In the genomic region with DNA sequence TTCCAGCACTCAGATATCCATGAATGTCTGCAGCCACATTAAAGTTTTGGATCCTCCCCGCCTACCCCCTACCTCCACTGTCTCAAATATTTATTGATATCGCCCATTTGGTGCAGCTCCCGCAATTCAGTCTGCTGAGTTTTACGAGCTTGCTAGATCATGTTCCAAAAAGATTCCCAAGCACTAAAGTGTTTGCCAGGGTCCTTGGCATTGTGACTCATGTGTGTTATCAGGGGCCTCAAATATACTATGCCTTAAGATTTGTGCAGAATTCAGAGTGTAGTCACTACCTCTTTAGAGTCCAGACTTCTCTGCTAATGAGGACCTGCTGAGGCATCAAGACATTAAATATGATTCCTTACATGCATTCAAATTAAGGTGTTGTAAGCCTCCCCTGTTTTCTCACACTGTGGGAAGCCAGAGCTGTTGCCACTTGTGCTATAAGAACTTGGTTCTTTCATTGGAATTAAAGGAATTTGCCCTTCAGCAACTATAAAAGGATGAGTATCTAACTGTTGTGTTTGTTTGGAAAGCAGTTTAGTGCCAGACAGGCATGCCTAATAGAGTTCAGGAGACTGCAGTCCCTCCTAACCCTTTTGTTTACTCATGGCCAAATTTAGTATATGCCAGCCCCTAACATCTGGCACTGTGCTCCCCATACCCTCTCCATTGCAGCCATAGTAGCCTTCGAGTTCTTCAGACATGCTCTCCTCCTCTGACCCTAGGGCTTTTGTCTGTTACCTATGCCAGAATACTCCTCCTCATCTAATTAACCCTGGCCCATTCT, we compare ENCODE assay signal across 1 cellular context.
TF ChIP-seq lines count a peak whose summit lies in the region.

No MANE protein-coding gene starts in this region.

TF ChIP-seq in HEK293, 187 proteins besides CTCF, POLR2A, EP300 and RAD21 (continued from another document and continues in another):
- TF ChIP-seq, protein P1, sequence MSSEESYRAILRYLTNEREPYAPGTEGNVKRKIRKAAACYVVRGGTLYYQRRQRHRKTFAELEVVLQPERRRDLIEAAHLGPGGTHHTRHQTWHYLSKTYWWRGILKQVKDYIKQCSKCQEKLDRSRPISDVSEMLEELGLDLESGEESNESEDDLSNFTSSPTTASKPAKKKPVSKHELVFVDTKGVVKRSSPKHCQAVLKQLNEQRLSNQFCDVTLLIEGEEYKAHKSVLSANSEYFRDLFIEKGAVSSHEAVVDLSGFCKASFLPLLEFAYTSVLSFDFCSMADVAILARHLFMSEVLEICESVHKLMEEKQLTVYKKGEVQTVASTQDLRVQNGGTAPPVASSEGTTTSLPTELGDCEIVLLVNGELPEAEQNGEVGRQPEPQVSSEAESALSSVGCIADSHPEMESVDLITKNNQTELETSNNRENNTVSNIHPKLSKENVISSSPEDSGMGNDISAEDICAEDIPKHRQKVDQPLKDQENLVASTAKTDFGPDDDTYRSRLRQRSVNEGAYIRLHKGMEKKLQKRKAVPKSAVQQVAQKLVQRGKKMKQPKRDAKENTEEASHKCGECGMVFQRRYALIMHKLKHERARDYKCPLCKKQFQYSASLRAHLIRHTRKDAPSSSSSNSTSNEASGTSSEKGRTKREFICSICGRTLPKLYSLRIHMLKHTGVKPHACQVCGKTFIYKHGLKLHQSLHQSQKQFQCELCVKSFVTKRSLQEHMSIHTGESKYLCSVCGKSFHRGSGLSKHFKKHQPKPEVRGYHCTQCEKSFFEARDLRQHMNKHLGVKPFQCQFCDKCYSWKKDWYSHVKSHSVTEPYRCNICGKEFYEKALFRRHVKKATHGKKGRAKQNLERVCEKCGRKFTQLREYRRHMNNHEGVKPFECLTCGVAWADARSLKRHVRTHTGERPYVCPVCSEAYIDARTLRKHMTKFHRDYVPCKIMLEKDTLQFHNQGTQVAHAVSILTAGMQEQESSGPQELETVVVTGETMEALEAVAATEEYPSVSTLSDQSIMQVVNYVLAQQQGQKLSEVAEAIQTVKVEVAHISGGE (tag by site-specific recombination; conservative IDR thresholded peaks at IDR 0.05; ENCODE audit: low read depth): no peak
- TF ChIP-seq OVOL3 (tag by site-specific recombination; IDR thresholded peaks at IDR 0.05) (peak; percentile 76; the same call in 1 of the 2 replicates), ZNF561 (tag by site-specific recombination; IDR thresholded peaks at IDR 0.05; ENCODE audit: borderline replicate concordance) (peak; percentile 44), ZNF76 (tag by site-specific recombination; IDR thresholded peaks at IDR 0.05; ENCODE audit: borderline replicate concordance, low read depth) (no peak), ZBTB20 (tag by site-specific recombination; IDR thresholded peaks at IDR 0.05) (peak; percentile 87), ZBTB8A (tag by site-specific recombination; IDR thresholded peaks at IDR 0.05) (peak; percentile 27; the same call in 1 of the 2 replicates), ZNF610 (tag by site-specific recombination; IDR thresholded peaks at IDR 0.05; ENCODE audit: borderline replicate concordance) (0 out of 2 replicates have a peak, but pooled peaks have one; percentile 16), ZNF157 (tag by site-specific recombination; IDR thresholded peaks at IDR 0.05) (no peak), ZBTB21 (tag by site-specific recombination; IDR thresholded peaks at IDR 0.05) (peak; percentile 60), ZNF239 (tag by site-specific recombination; IDR thresholded peaks at IDR 0.05) (no peak), PBX3 (CRISPR knock-in tag; IDR thresholded peaks at IDR 0.05) (no peak), ZNF426 (tag by site-specific recombination; IDR thresholded peaks at IDR 0.05) (no peak), SCRT1 (tag by site-specific recombination; IDR thresholded peaks at IDR 0.05; ENCODE audit: borderline replicate concordance) (no peak), ZBTB7A (tag by site-specific recombination; IDR thresholded peaks at IDR 0.05; ENCODE audit: low read depth) (no peak), ZNF23 (tag by site-specific recombination; IDR thresholded peaks at IDR 0.05; ENCODE audit: borderline replicate concordance) (no peak), TSHZ1 (tag by site-specific recombination; IDR thresholded peaks at IDR 0.05; ENCODE audit: borderline replicate concordance) (peak; percentile 66; the same call in 1 of the 2 replicates), ZNF274 (IDR thresholded peaks at IDR 0.05; ENCODE audit: low read length) (no peak), ZNF274 (tag by site-specific recombination; IDR thresholded peaks at IDR 0.05; ENCODE audit: borderline replicate concordance) (no peak), AEBP2 (tag by site-specific recombination; IDR thresholded peaks at IDR 0.05; ENCODE audit: borderline replicate concordance) (no peak), ZNF404 (tag by site-specific recombination; IDR thresholded peaks at IDR 0.05) (no peak), ZNF155 (tag by site-specific recombination; IDR thresholded peaks at IDR 0.05) (no peak), ZNF449 (tag by site-specific recombination; IDR thresholded peaks at IDR 0.05) (peak; percentile 28; the same call in 1 of the 2 replicates), ZNF792 (tag by site-specific recombination; IDR thresholded peaks at IDR 0.05) (no peak), GLIS1 (tag by site-specific recombination; IDR thresholded peaks at IDR 0.05) (peak; percentile 82)
- TF ChIP-seq, protein P2, sequence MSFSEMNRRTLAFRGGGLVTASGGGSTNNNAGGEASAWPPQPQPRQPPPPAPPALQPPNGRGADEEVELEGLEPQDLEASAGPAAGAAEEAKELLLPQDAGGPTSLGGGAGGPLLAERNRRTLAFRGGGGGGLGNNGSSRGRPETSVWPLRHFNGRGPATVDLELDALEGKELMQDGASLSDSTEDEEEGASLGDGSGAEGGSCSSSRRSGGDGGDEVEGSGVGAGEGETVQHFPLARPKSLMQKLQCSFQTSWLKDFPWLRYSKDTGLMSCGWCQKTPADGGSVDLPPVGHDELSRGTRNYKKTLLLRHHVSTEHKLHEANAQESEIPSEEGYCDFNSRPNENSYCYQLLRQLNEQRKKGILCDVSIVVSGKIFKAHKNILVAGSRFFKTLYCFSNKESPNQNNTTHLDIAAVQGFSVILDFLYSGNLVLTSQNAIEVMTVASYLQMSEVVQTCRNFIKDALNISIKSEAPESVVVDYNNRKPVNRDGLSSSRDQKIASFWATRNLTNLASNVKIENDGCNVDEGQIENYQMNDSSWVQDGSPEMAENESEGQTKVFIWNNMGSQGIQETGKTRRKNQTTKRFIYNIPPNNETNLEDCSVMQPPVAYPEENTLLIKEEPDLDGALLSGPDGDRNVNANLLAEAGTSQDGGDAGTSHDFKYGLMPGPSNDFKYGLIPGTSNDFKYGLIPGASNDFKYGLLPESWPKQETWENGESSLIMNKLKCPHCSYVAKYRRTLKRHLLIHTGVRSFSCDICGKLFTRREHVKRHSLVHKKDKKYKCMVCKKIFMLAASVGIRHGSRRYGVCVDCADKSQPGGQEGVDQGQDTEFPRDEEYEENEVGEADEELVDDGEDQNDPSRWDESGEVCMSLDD (tag by site-specific recombination; IDR thresholded peaks at IDR 0.05): no peak
- TF ChIP-seq, protein P3, sequence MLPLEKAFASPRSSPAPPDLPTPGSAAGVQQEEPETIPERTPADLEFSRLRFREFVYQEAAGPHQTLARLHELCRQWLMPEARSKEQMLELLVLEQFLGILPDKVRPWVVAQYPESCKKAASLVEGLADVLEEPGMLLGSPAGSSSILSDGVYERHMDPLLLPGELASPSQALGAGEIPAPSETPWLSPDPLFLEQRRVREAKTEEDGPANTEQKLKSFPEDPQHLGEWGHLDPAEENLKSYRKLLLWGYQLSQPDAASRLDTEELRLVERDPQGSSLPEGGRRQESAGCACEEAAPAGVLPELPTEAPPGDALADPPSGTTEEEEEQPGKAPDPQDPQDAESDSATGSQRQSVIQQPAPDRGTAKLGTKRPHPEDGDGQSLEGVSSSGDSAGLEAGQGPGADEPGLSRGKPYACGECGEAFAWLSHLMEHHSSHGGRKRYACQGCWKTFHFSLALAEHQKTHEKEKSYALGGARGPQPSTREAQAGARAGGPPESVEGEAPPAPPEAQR (tag by site-specific recombination; IDR thresholded peaks at IDR 0.05): no peak
- TF ChIP-seq, protein P4, sequence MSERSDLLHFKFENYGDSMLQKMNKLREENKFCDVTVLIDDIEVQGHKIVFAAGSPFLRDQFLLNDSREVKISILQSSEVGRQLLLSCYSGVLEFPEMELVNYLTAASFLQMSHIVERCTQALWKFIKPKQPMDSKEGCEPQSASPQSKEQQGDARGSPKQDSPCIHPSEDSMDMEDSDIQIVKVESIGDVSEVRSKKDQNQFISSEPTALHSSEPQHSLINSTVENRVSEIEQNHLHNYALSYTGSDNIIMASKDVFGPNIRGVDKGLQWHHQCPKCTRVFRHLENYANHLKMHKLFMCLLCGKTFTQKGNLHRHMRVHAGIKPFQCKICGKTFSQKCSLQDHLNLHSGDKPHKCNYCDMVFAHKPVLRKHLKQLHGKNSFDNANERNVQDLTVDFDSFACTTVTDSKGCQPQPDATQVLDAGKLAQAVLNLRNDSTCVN (tag by site-specific recombination; optimal IDR thresholded peaks at IDR 0.05): no peak
- TF ChIP-seq, protein P5, sequence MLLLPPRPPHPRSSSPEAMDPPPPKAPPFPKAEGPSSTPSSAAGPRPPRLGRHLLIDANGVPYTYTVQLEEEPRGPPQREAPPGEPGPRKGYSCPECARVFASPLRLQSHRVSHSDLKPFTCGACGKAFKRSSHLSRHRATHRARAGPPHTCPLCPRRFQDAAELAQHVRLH (tag by site-specific recombination; IDR thresholded peaks at IDR 0.05): peak; percentile 73; the same call in 1 of the 2 replicates
- TF ChIP-seq, protein P6, sequence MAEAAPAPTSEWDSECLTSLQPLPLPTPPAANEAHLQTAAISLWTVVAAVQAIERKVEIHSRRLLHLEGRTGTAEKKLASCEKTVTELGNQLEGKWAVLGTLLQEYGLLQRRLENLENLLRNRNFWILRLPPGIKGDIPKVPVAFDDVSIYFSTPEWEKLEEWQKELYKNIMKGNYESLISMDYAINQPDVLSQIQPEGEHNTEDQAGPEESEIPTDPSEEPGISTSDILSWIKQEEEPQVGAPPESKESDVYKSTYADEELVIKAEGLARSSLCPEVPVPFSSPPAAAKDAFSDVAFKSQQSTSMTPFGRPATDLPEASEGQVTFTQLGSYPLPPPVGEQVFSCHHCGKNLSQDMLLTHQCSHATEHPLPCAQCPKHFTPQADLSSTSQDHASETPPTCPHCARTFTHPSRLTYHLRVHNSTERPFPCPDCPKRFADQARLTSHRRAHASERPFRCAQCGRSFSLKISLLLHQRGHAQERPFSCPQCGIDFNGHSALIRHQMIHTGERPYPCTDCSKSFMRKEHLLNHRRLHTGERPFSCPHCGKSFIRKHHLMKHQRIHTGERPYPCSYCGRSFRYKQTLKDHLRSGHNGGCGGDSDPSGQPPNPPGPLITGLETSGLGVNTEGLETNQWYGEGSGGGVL (tag by site-specific recombination; IDR thresholded peaks at IDR 0.05): peak; percentile 65
